9 cellular contexts compared by ENCODE assay signal in genomic region chr11:102831128-102831708, GRCh38. TPM values are rescaled to one million over a fixed set of nuclear protein-coding genes. Genes with fewer than 3 reads are reported as not detected.
DNase-seq lines count a peak whose midpoint lies in the region; ATAC-seq and TF ChIP-seq lines count a peak whose summit lies in the region.
"Had no signal": no experiment of that assay in that cellular context is flagged by ENCODE, and none has a peak within 500 bp of the region (broad histone marks: within the 10 kb centered on the region; RNA-seq: fewer than 3 reads in every experiment).

No MANE protein-coding gene starts in this region.

- no peaks in the 10 kb centered on the region for H3K4me1 ChIP-seq in heart left ventricle
- no peaks in the 10 kb centered on the region for H3K4me1 ChIP-seq in right atrium auricular region
- no peaks in the 10 kb centered on the region for H3K4me1 ChIP-seq in upper lobe of right lung

- TF ChIP-seq POLR2A in heart left ventricle (IDR thresholded peaks at IDR 0.05): no peak

- DNase-seq in heart left ventricle (peak in 1 of 5 donors; percentile 22), right atrium auricular region (ENCODE audit: low spot score) (no peak), astrocyte of the spinal cord (ENCODE audit: low read depth, low spot score) (peak; percentile 59), left colon (peak; percentile 32 to 61), upper lobe of right lung (peak; percentile 77), MV-4-11 (lab: John Stamatoyannopoulos, UW) (no peak)
- DNase-seq in activated T-cell treated with anti-CD3 and anti-CD28 coated beads, Interleukin-2, amount 50 U/mL, for 4 hours: no peak
- DNase-seq: DND-41 had no signal

- H3K36me3 Mint-ChIP-seq in activated T-cell treated with anti-CD3 and anti-CD28 coated beads, Interleukin-2, amount 50 U/mL, for 4 hours (ENCODE audit: insufficient read depth): no peaks in the 10 kb centered on the region

- H3K9me3 ChIP-seq in heart left ventricle (no peaks in the 10 kb centered on the region), right atrium auricular region (no peaks in the 10 kb centered on the region), upper lobe of right lung (no peaks in the 10 kb centered on the region)

- H3K27ac ChIP-seq in heart left ventricle: no peak overlapping the region
- no peak overlapping the region for H3K27ac ChIP-seq in right atrium auricular region
- H3K27ac ChIP-seq in upper lobe of right lung: no peak overlapping the region

- whole genome bisulfite sequencing in heart left ventricle, 4 donors: 14 to 24% (median 18%) methylated on average over 19 of the region's 19 CpGs

- ATAC-seq in heart left ventricle (no peak), left colon (peak; percentile 83), upper lobe of right lung (peak; percentile 62), GM18861 (IDR thresholded peaks at IDR 0.05; ENCODE audit: unreplicated experiment) (no peak)
- no peak for ATAC-seq in activated T-cell treated with anti-CD3 and anti-CD28 coated beads, Interleukin-2, amount 50 U/mL, for 4 hours

- TF ChIP-seq CTCF in heart left ventricle (IDR thresholded peaks at IDR 0.05) (peak in 8 of 12 donors; percentile 12 to 34 (median 19)), right atrium auricular region (IDR thresholded peaks at IDR 0.05) (peak in 1 of 2 donors; percentile 15), astrocyte of the spinal cord (IDR thresholded peaks at IDR 0.05; ENCODE audit: low read depth, low read length) (peak; percentile 77), upper lobe of right lung (IDR thresholded peaks at IDR 0.05) (peak; percentile 37)

- peaks cover 22% of the 10 kb centered on the region for H3K27me3 Mint-ChIP-seq in activated T-cell treated with anti-CD3 and anti-CD28 coated beads, Interleukin-2, amount 50 U/mL, for 4 hours (ENCODE audit: low read depth)

- in situ Hi-C loops in astrocyte of the spinal cord (cut with HindIII; ENCODE audit: low sequenced_read_pairs): no loop called here

- H3K4me3 ChIP-seq in heart left ventricle: no peak overlapping the region
- H3K4me3 ChIP-seq in right atrium auricular region: no peak overlapping the region
- peak overlapping the region; percentile 24 for H3K4me3 ChIP-seq in astrocyte of the spinal cord (ENCODE audit: low read depth, low read length)
- peak overlapping the region; percentile 12 for H3K4me3 ChIP-seq in upper lobe of right lung

- intact Hi-C loops in heart left ventricle (cut with DNase I): no loop called here
- intact Hi-C loops in left colon (cut with DNase I, micrococcal nuclease): loop anchor here in 1 of 2 donors (10.0 kb wide), 1 partner anchor 64 kb away; no protein-coding TSS in a partner anchor
- intact Hi-C loops in upper lobe of right lung (cut with DNase I): no loop called here

- H3K9me3 Mint-ChIP-seq in activated T-cell treated with anti-CD3 and anti-CD28 coated beads, Interleukin-2, amount 50 U/mL, for 4 hours: no peaks in the 10 kb centered on the region

- H3K36me3 ChIP-seq in heart left ventricle (no peaks in the 10 kb centered on the region), right atrium auricular region (no peaks in the 10 kb centered on the region), upper lobe of right lung (no peaks in the 10 kb centered on the region)

- H3K4me3 Mint-ChIP-seq in activated T-cell treated with anti-CD3 and anti-CD28 coated beads, Interleukin-2, amount 50 U/mL, for 4 hours: no peak overlapping the region

- H3K27me3 ChIP-seq in heart left ventricle (peaks cover 0 to 26% (median 7%) of the 10 kb centered on the region in 9 donors), right atrium auricular region (no peaks in the 10 kb centered on the region), upper lobe of right lung (no peaks in the 10 kb centered on the region)

- no peaks in the 10 kb centered on the region for H3K4me1 Mint-ChIP-seq in activated T-cell treated with anti-CD3 and anti-CD28 coated beads, Interleukin-2, amount 50 U/mL, for 4 hours (ENCODE audit: low read depth)

RNA-seq across cellular contexts. Expression of gene MMP3, which starts 12.2 kb away (rescaled TPM):
- total RNA-seq in heart left ventricle: not detected
- polyA plus RNA-seq in heart left ventricle: not detected
- not detected for total RNA-seq in right atrium auricular region
- 1 to 10 TPM in 1 of 2 donors, under 1 TPM in 1; 0.50 to 1.3 TPM for total RNA-seq in left colon
- total RNA-seq in upper lobe of right lung: not detected
- total RNA-seq in activated T-cell treated with anti-CD3 and anti-CD28 coated beads, Interleukin-2, amount 50 U/mL, for 4 hours: not detected

RNA-seq across cellular contexts. Expression of gene MMP1, which starts 33.3 kb away (rescaled TPM):
- 1 to 10 TPM in 1 of 9 donors, under 1 TPM in 3, not detected in 5; 0.14 to 2.5 (median 0.45) TPM for total RNA-seq in heart left ventricle
- under 1 TPM in 1 of 2 donors, not detected in 1; 0.46 TPM for polyA plus RNA-seq in heart left ventricle
- under 1 TPM in 1 of 2 donors, not detected in 1; 0.16 TPM for total RNA-seq in right atrium auricular region
- under 1 TPM; 0.75 to 0.79 TPM for total RNA-seq in left colon
- total RNA-seq in upper lobe of right lung: 19.1 TPM
- total RNA-seq in activated T-cell treated with anti-CD3 and anti-CD28 coated beads, Interleukin-2, amount 50 U/mL, for 4 hours: not detected

RNA-seq across cellular contexts. Expression of gene MMP12, which starts 43.6 kb away (rescaled TPM):
- under 1 TPM in 2 of 9 donors, not detected in 7; 0.16 to 0.21 TPM for total RNA-seq in heart left ventricle
- not detected for polyA plus RNA-seq in heart left ventricle
- not detected for total RNA-seq in right atrium auricular region
- total RNA-seq in left colon: 10 to 100 TPM in 1 of 2 donors, 1 to 10 TPM in 1; 3.5 to 10.9 TPM
- total RNA-seq in upper lobe of right lung: 0.75 TPM
- not detected for total RNA-seq in activated T-cell treated with anti-CD3 and anti-CD28 coated beads, Interleukin-2, amount 50 U/mL, for 4 hours

RNA-seq across cellular contexts. Expression of gene MMP10, which starts 50.8 kb away (rescaled TPM):
- total RNA-seq in heart left ventricle (not detected), right atrium auricular region (not detected), left colon (under 1 TPM in 1 of 2 donors, not detected in 1; 0.47 TPM), upper lobe of right lung (0.23 TPM)
- polyA plus RNA-seq in heart left ventricle: not detected
- total RNA-seq in activated T-cell treated with anti-CD3 and anti-CD28 coated beads, Interleukin-2, amount 50 U/mL, for 4 hours: under 1 TPM in 1 of 3 donors, not detected in 2; 0.42 TPM

Comparison
In these comparisons a context has a peak if more than half of its experiments do, and no peak if none do; other contexts are left out.
1. ATAC-seq: peak in left colon (single experiment) and upper lobe of right lung (single experiment); none in heart left ventricle (0 of 4), GM18861 (single experiment) and activated T-cell treated with anti-CD3 and anti-CD28 coated beads, Interleukin-2, amount 50 U/mL, for 4 hours (0 of 2).
2. DNase-seq: peak in astrocyte of the spinal cord (single experiment), left colon (2 of 2) and upper lobe of right lung (single experiment); none in right atrium auricular region (single experiment), MV-4-11 (single experiment) and activated T-cell treated with anti-CD3 and anti-CD28 coated beads, Interleukin-2, amount 50 U/mL, for 4 hours (single experiment).
3. H3K4me3 ChIP-seq: peak in astrocyte of the spinal cord (single experiment) and upper lobe of right lung (single experiment); none in heart left ventricle (0 of 12) and right atrium auricular region (0 of 2).